In genomic region chr3:60967141-60967540, GRCh38 we compare ENCODE assay signal across 23 cellular contexts.
DNase-seq lines count a peak whose midpoint lies in the region; ATAC-seq, FAIRE-seq and TF ChIP-seq lines count a peak whose summit lies in the region.
"Had no signal": no experiment of that assay in that cellular context is flagged by ENCODE, and none has a peak within 500 bp of the region (broad histone marks: within the 10 kb centered on the region; RNA-seq: fewer than 3 reads in every experiment).

No MANE protein-coding gene starts in this region.

- DNase-seq in DMS53 (lab: John Stamatoyannopoulos, UW) = peak; percentile 1
- DNase-seq in DMS53 treated with DMSO at 0.1 percent for 48 hours (lab: John Stamatoyannopoulos, UW; ENCODE audit: unreplicated experiment) = no peak
- no peak for DNase-seq in RWPE2 (ENCODE audit: low spot score)
- DNase-seq in bronchial epithelial cell (ENCODE audit: low read depth) = peak; percentile 10
- no peak for DNase-seq in mammary epithelial cell
- DNase-seq in NCI-H1694 (lab: John Stamatoyannopoulos, UW) = no peak
- DNase-seq: CD4-positive, CD25-positive, alpha-beta regulatory T cell; CD8-positive, alpha-beta T cell; DMS153; DMS79 treated with DMSO at 0.1 percent for 48 hours; GF-D8; H9 had no signal

- H3K27me3 ChIP-seq in RWPE2 (ENCODE audit: insufficient read depth, poor library complexity, severe bottlenecking) (no peaks in the 10 kb centered on the region), bronchial epithelial cell (ENCODE audit: control insufficient read depth, insufficient read depth, low read length) (no peaks in the 10 kb centered on the region), mammary epithelial cell (ENCODE audit: insufficient read depth, low read length) (no peaks in the 10 kb centered on the region)
- H3K27me3 ChIP-seq: BLaER1 had no signal

- H3K4me1 ChIP-seq in RWPE2 (ENCODE audit: insufficient read depth, poor library complexity, severe bottlenecking) (no peaks in the 10 kb centered on the region), mammary epithelial cell (ENCODE audit: insufficient read depth, low read length) (no peaks in the 10 kb centered on the region)
- H3K4me1 ChIP-seq: BLaER1 had no signal

- in situ Hi-C loops in mammary epithelial cell (cut with MboI; ENCODE audit: low sequenced_read_pairs in 2 of 2) = no loop called here

- WGBS in mammary epithelial cell (ENCODE audit: low coverage, missing lambda C conversion rate) = 64% methylated on average over 1 of the region's 1 CpG

- H3K27ac ChIP-seq in RWPE2 (ENCODE audit: poor library complexity, severe bottlenecking) = no peak overlapping the region
- no peak overlapping the region for H3K27ac ChIP-seq in mammary epithelial cell (ENCODE audit: insufficient read depth, low read depth, low read length)
- H3K27ac ChIP-seq: 22Rv1, BLaER1, C4-2B had no signal

- H3K4me3 ChIP-seq in RWPE2 (ENCODE audit: severe bottlenecking) = no peak overlapping the region
- H3K4me3 ChIP-seq in bronchial epithelial cell (ENCODE audit: low read depth, low read length) = no peak overlapping the region
- H3K4me3 ChIP-seq in mammary epithelial cell (replicated peaks in 1 of 3; ENCODE audit: insufficient read depth in 1 of 3, low read depth in 2 of 3, low read length in 3 of 3) = no peak overlapping the region
- H3K4me3 ChIP-seq: BLaER1, GM23338 had no signal

- no peak overlapping the region for H2AFZ ChIP-seq in mammary epithelial cell (ENCODE audit: low read depth, low read length)
- H2AFZ ChIP-seq: GM23338 had no signal

- H3K36me3 ChIP-seq in RWPE2 (ENCODE audit: low read depth) = no peaks in the 10 kb centered on the region
- H3K36me3 ChIP-seq in bronchial epithelial cell (ENCODE audit: control insufficient read depth, insufficient read depth, low read length) = no peaks in the 10 kb centered on the region
- H3K36me3 ChIP-seq in mammary epithelial cell (ENCODE audit: insufficient read depth, low read length) = no peaks in the 10 kb centered on the region
- H3K36me3 ChIP-seq: BLaER1 had no signal

- no peaks in the 10 kb centered on the region for H3K79me2 ChIP-seq in mammary epithelial cell (ENCODE audit: insufficient read depth, low read length)

- H3K9me3 ChIP-seq in RWPE2 (ENCODE audit: severe bottlenecking) (no peaks in the 10 kb centered on the region), mammary epithelial cell (replicated peaks; ENCODE audit: insufficient read depth, low read length) (peaks cover 2% of the 10 kb centered on the region)
- H3K9me3 ChIP-seq: Caco-2 had no signal

- CTCF ChIA-PET in mammary epithelial cell (lab: Charles Lee; ENCODE audit: low non-redundant PET) = no interaction called here

- intact Hi-C loops in mammary epithelial cell (cut with micrococcal nuclease) = no loop called here

- dilution Hi-C loops in mammary epithelial cell (cut with HindIII; ENCODE audit: low sequenced_read_pairs) = no loop called here

- FAIRE-seq in bronchial epithelial cell (lab: Jason Lieb, UNC) = no peak
- FAIRE-seq: A204.1, GM12891, GM18507 had no signal

- H3K9ac ChIP-seq in mammary epithelial cell (ENCODE audit: insufficient read depth, low read length) = no peak overlapping the region
- H3K9ac ChIP-seq: BLaER1 had no signal

- no TSS peak for BruUV-seq in mammary epithelial cell (replicated peaks; lab: Mats Ljungman, UMichigan)

- ATAC-seq in RWPE2 (ENCODE audit: low read depth) (peak; percentile 66), esophagus mucosa (peak; percentile 87), HG03108 (IDR thresholded peaks at IDR 0.05; ENCODE audit: unreplicated experiment) (no peak)
- ATAC-seq: CD8-positive, alpha-beta T cell; GM23338; HCT116 had no signal

- H3K4me2 ChIP-seq in mammary epithelial cell (ENCODE audit: insufficient read depth, low read depth, low read length) = no peak overlapping the region
- H3K4me2 ChIP-seq: BLaER1, GM23338 had no signal

- TF ChIP-seq CTCF in RWPE2 (IDR thresholded peaks at IDR 0.05; ENCODE audit: poor library complexity, severe bottlenecking) (no peak), bronchial epithelial cell (IDR thresholded peaks at IDR 0.05; ENCODE audit: insufficient read depth, low read length, severe bottlenecking) (no peak), mammary epithelial cell (conservative IDR thresholded peaks at IDR 0.05 in 1 of 2, IDR thresholded peaks at IDR 0.05 in 1 of 2; ENCODE audit: extremely low read depth in 1 of 2, insufficient read depth in 1 of 2, low read depth in 1 of 2, low read length in 2 of 2) (no peak)

- no peaks in the 10 kb centered on the region for H4K20me1 ChIP-seq in mammary epithelial cell (ENCODE audit: insufficient read depth, low read length)
- H4K20me1 ChIP-seq: BLaER1 had no signal

Comparison
In these comparisons a context has a peak if more than half of its experiments do, and no peak if none do; other contexts are left out.
1. DNase-seq: peak in DMS53 (single experiment) and bronchial epithelial cell (single experiment); none in DMS53 treated with DMSO at 0.1 percent for 48 hours (single experiment), RWPE2 (single experiment), mammary epithelial cell (single experiment) and NCI-H1694 (single experiment).